In genomic region chr11:47336595-47336994, GRCh38 we compare ENCODE assay signal across 1 cellular context.
TF ChIP-seq lines count a peak whose summit lies in the region.

No MANE protein-coding gene starts in this region.

TF ChIP-seq in A549, 52 proteins besides CTCF, POLR2A, EP300 and RAD21 (continued from another document):
- TF ChIP-seq CEBPB (IDR thresholded peaks at IDR 0.05) (no peak), ZFP36 (IDR thresholded peaks at IDR 0.05; ENCODE audit: borderline replicate concordance, partially characterized antibody) (no peak), ZC3H11A (IDR thresholded peaks at IDR 0.05) (no peak)
